In genomic region chr6:35496036-35496850, GRCh38 we compare ENCODE assay signal across 1 cellular context.
TF ChIP-seq lines count a peak whose summit lies in the region.

No MANE protein-coding gene starts in this region.

TF ChIP-seq in HepG2, 621 proteins besides CTCF, POLR2A, EP300 and RAD21 (continued from another document and continues in another):
- TF ChIP-seq ZNF687 (CRISPR knock-in tag; IDR thresholded peaks at IDR 0.05) = peak; percentile 83
- TF ChIP-seq CEBPZ (IDR thresholded peaks at IDR 0.05; ENCODE audit: low read length) = no peak
- peak; percentile 86 for TF ChIP-seq ZNF142 (CRISPR knock-in tag; IDR thresholded peaks at IDR 0.05)
- TF ChIP-seq ZBTB34 (CRISPR knock-in tag; IDR thresholded peaks at IDR 0.05) = no peak
- no peak for TF ChIP-seq HHEX (CRISPR knock-in tag; IDR thresholded peaks at IDR 0.05)
- no peak for TF ChIP-seq USF2 (IDR thresholded peaks at IDR 0.05; ENCODE audit: low read depth, low read length)
- no peak for TF ChIP-seq USF2 (CRISPR knock-in tag; IDR thresholded peaks at IDR 0.05; ENCODE audit: borderline replicate concordance)
- no peak for TF ChIP-seq ZNF460 (CRISPR knock-in tag; IDR thresholded peaks at IDR 0.05; ENCODE audit: borderline replicate concordance)
- TF ChIP-seq BCL3 (CRISPR knock-in tag; IDR thresholded peaks at IDR 0.05) = peak; percentile 65; the same call in 1 of the 2 replicates
- peak; percentile 50; the same call in 1 of the 2 replicates for TF ChIP-seq ZFP91 (CRISPR knock-in tag; IDR thresholded peaks at IDR 0.05; ENCODE audit: borderline replicate concordance)
- TF ChIP-seq ZNF776 (CRISPR knock-in tag; IDR thresholded peaks at IDR 0.05) = no peak
- TF ChIP-seq ZNF282 (IDR thresholded peaks at IDR 0.05; ENCODE audit: partially characterized antibody) = no peak
- no peak for TF ChIP-seq ZNF138 (CRISPR knock-in tag; IDR thresholded peaks at IDR 0.05; ENCODE audit: low read depth)
- peak; percentile 19 for TF ChIP-seq ATF7-NPFF (CRISPR knock-in tag; IDR thresholded peaks at IDR 0.05; ENCODE audit: low read depth)
- TF ChIP-seq ZNF652 (CRISPR knock-in tag; IDR thresholded peaks at IDR 0.05; ENCODE audit: borderline replicate concordance, low read depth) = no peak
- TF ChIP-seq HNRNPLL (IDR thresholded peaks at IDR 0.05; ENCODE audit: low read depth, low read length, poor library complexity, severe bottlenecking) = peak; percentile 65
- TF ChIP-seq NFE2L1 (CRISPR knock-in tag; IDR thresholded peaks at IDR 0.05; ENCODE audit: borderline replicate concordance) = no peak
- 0 out of 2 replicates have a peak, but pooled peaks have one; percentile 32 for TF ChIP-seq ZNF703 (CRISPR knock-in tag; IDR thresholded peaks at IDR 0.05; ENCODE audit: borderline replicate concordance)
- peak; percentile 48 for TF ChIP-seq PATZ1 (CRISPR knock-in tag; IDR thresholded peaks at IDR 0.05)
- 0 out of 2 replicates have a peak, but pooled peaks have one; percentile 13 for TF ChIP-seq ZNF746 (CRISPR knock-in tag; IDR thresholded peaks at IDR 0.05)
- TF ChIP-seq GATAD2A (CRISPR knock-in tag; IDR thresholded peaks at IDR 0.05) = no peak
- TF ChIP-seq RFX1 (IDR thresholded peaks at IDR 0.05) = no peak
- TF ChIP-seq PRDM10 (CRISPR knock-in tag; IDR thresholded peaks at IDR 0.05; ENCODE audit: low read depth) = no peak
- peak; percentile 30; the same call in 1 of the 2 replicates for TF ChIP-seq NCOA1 (CRISPR knock-in tag; IDR thresholded peaks at IDR 0.05)
